In genomic region chr7:101128040-101128834, GRCh38 we compare ENCODE assay signal across 16 cellular contexts. TPM values are rescaled to one million over a fixed set of nuclear protein-coding genes. Genes with fewer than 3 reads are reported as not detected.
DNase-seq lines count a peak whose midpoint lies in the region; ATAC-seq, FAIRE-seq and TF ChIP-seq lines count a peak whose summit lies in the region.
"Had no signal": no experiment of that assay in that cellular context is flagged by ENCODE, and none has a peak within 500 bp of the region (broad histone marks: within the 10 kb centered on the region; RNA-seq: fewer than 3 reads in every experiment).

No MANE protein-coding gene starts in this region.

- BruUV-seq in IMR-90 (replicated peaks; lab: Mats Ljungman, UMichigan) = no TSS peak

- in situ Hi-C loops in IMR-90 (cut with MboI; ENCODE audit: low sequenced_read_pairs) = no loop called here

- peak overlapping the region; percentile 14 to 41; a peak in 2 of 4 replicates for H4K8ac ChIP-seq in IMR-90 (ENCODE audit: low read depth in 2 of 2, low read length in 2 of 2)

- H3K27me3 ChIP-seq in IMR-90 (ENCODE audit: control insufficient read depth, insufficient read depth, low read length) (no peaks in the 10 kb centered on the region), bronchial epithelial cell (ENCODE audit: control insufficient read depth, insufficient read depth, low read length) (no peaks in the 10 kb centered on the region), right lobe of liver (no peaks in the 10 kb centered on the region)
- H3K27me3 ChIP-seq: cardiac muscle cell, gastroesophageal sphincter had no signal

- no peak for FAIRE-seq in bronchial epithelial cell (lab: Jason Lieb, UNC)
- FAIRE-seq: TTC549 had no signal

- WGBS in IMR-90 (ENCODE audit: extremely low coverage in 2 of 2, insufficient read length in 1 of 2), 2 experiments = 67% methylated on average over 4 of the region's 14 CpGs; no CpG with 5 or more reads in 1 of the 2 experiments
- 47% methylated on average over 8 of the region's 14 CpGs for WGBS in right lobe of liver (ENCODE audit: insufficient coverage, low coverage, low lambda C conversion rate, missing lambda C conversion rate)

- peak overlapping the region; percentile 62 for H2BK120ac ChIP-seq in IMR-90 (ENCODE audit: low read depth, low read length)

- H3K4me3 ChIP-seq in AG04449 (ENCODE audit: low read depth, low read length) (peak overlapping the region; percentile 86), IMR-90 (ENCODE audit: insufficient read depth, low read depth, low read length) (peak overlapping the region; percentile 56), bronchial epithelial cell (ENCODE audit: low read depth, low read length) (peak overlapping the region; percentile 47), right lobe of liver (peak overlapping the region in 2 of 3 donors; percentile 36 to 42)
- H3K4me3 ChIP-seq: cardiac muscle cell had no signal

- H3K9me3 ChIP-seq in IMR-90 (ENCODE audit: control insufficient read depth, insufficient read depth, low read length) (no peaks in the 10 kb centered on the region), right lobe of liver (no peaks in the 10 kb centered on the region)
- H3K9me3 ChIP-seq: gastroesophageal sphincter had no signal

- peak overlapping the region; percentile 12 for H2AFZ ChIP-seq in IMR-90 (replicated peaks; ENCODE audit: low read length, poor library complexity)

- POLR2A ChIA-PET in AG04449 (lab: Yijun Ruan, JAX) = interaction anchor here (1.1 to 7.6 kb wide), 7 partner anchors 10 to 51 kb away, joined by 4 to 143 read pairs (median 42); no protein-coding TSS in a partner anchor
- POLR2A ChIA-PET in IMR-90 (lab: Charles Lee; ENCODE audit: unreplicated experiment) = interaction anchor here (0.6 to 0.8 kb wide), 3 partner anchors 10 to 40 kb away, joined by 3 to 4 read pairs (median 4); no protein-coding TSS in a partner anchor

- no peak for TF ChIP-seq RAD21 in IMR-90 (IDR thresholded peaks at IDR 0.05; ENCODE audit: low read length)

- peak overlapping the region; percentile 56 for H3K56ac ChIP-seq in IMR-90 (ENCODE audit: extremely low read depth, insufficient read depth, low read length)

- H2AK5ac ChIP-seq in IMR-90 (ENCODE audit: low read depth, low read length) = peak overlapping the region; percentile 75

- H3K4me2 ChIP-seq in IMR-90 (ENCODE audit: low read depth, low read length) = peak overlapping the region; percentile 72

- dilution Hi-C loops in IMR-90 (cut with HindIII; ENCODE audit: low sequenced_read_pairs, unreplicated experiment) = no loop called here

- no peak for DNase-seq in AG04449 (ENCODE audit: low read depth, low spot score)
- DNase-seq in IMR-90 = no peak
- no peak for DNase-seq in bronchial epithelial cell (ENCODE audit: low read depth)
- DNase-seq in right lobe of liver = no peak
- DNase-seq in stimulated activated CD4-positive, alpha-beta T cell treated with anti-CD3 and anti-CD28 coated beads, Interleukin-4, amount 100 ng/mL, for 4 hours = no peak
- DNase-seq: activated T-cell treated with anti-CD3 and anti-CD28 coated beads, Interleukin-2, amount 50 U/mL, for 4 hours; NCI-H1694 had no signal

- H4K91ac ChIP-seq in IMR-90 (ENCODE audit: insufficient read depth, low read depth, low read length) = peak overlapping the region; percentile 75

- H3K23ac ChIP-seq in IMR-90 (ENCODE audit: low read depth, low read length) = peak overlapping the region; percentile 55

- peaks cover 13% of the 10 kb centered on the region for H3K9me1 ChIP-seq in IMR-90 (ENCODE audit: insufficient read depth, low read length)

- H3K14ac ChIP-seq in IMR-90 (replicated peaks; ENCODE audit: low read depth, low read length) = peak overlapping the region; percentile 53

- peaks cover 22% of the 10 kb centered on the region for H3K4me1 ChIP-seq in IMR-90 (ENCODE audit: control insufficient read depth, insufficient read depth, low read length)
- peaks cover 0 to 46% (median 20%) of the 10 kb centered on the region in 4 donors for H3K4me1 ChIP-seq in right lobe of liver

- peaks cover 48% of the 10 kb centered on the region for H4K20me1 ChIP-seq in IMR-90 (ENCODE audit: insufficient read depth, low read length)

- peak overlapping the region; percentile 82 for H3K9ac ChIP-seq in IMR-90 (ENCODE audit: low read depth, low read length)

- H3K18ac ChIP-seq in IMR-90 (ENCODE audit: low read depth, low read length) = peak overlapping the region; percentile 68; the same call in 1 of the 2 replicates

- H3K4ac ChIP-seq in IMR-90 (ENCODE audit: low read depth, low read length) = peak overlapping the region; percentile 69

- CTCF ChIA-PET in AG04449 (lab: Yijun Ruan, JAX) (interaction anchor here (1.1 to 4.3 kb wide), 5 partner anchors 10 to 51 kb away, joined by 3 to 14 read pairs (median 6); no protein-coding TSS in a partner anchor), IMR-90 (lab: Yijun Ruan, JAX) (interaction anchor here (0.6 kb wide), 1 partner anchor 64 kb away, joined by 3 read pairs; no protein-coding TSS in a partner anchor)

- no peak overlapping the region; the same call in 2 of the 3 replicates for H2BK15ac ChIP-seq in IMR-90 (ENCODE audit: low read depth, low read length)

- peak overlapping the region; percentile 36 for H3K27ac ChIP-seq in IMR-90 (ENCODE audit: insufficient read depth, low read length)
- peak overlapping the region; percentile 70 to 95 (median 84) for H3K27ac ChIP-seq in right lobe of liver
- H3K27ac ChIP-seq: C4-2B, cardiac muscle cell had no signal

- ATAC-seq in IMR-90 (ENCODE audit: low read depth) (no peak), right lobe of liver (no peak), GM21737 (IDR thresholded peaks at IDR 0.05; ENCODE audit: unreplicated experiment) (no peak), GM19035 (IDR thresholded peaks at IDR 0.05; ENCODE audit: unreplicated experiment) (no peak), GM18909 (IDR thresholded peaks at IDR 0.05; ENCODE audit: poor library complexity, unreplicated experiment) (no peak)
- ATAC-seq: gastroesophageal sphincter, sciatic nerve had no signal

- peaks cover 12 to 68% of the 10 kb centered on the region in 2 experiments; a peak in 3 of 4 replicates for H3K79me1 ChIP-seq in IMR-90 (ENCODE audit: low read depth in 1 of 2, low read length in 2 of 2)

- intact Hi-C loops in IMR-90 (cut with micrococcal nuclease) = no loop called here
- intact Hi-C loops in right lobe of liver (cut with DNase I) = no loop called here

- TF ChIP-seq POLR2A in IMR-90 (IDR thresholded peaks at IDR 0.05; ENCODE audit: low read depth, low read length) (peak; percentile 67), right lobe of liver (IDR thresholded peaks at IDR 0.05) (peak; percentile 51)

- H3K36me3 ChIP-seq in IMR-90 (ENCODE audit: control insufficient read depth, insufficient read depth, low read length) (peaks cover 27% of the 10 kb centered on the region), bronchial epithelial cell (ENCODE audit: control insufficient read depth, insufficient read depth, low read length) (peaks cover 25% of the 10 kb centered on the region), right lobe of liver (peaks cover 0 to 14% (median 4%) of the 10 kb centered on the region in 4 donors)
- H3K36me3 ChIP-seq: cardiac muscle cell had no signal

- peak overlapping the region; percentile 80 for H2AK9ac ChIP-seq in IMR-90 (replicated peaks; ENCODE audit: low read depth, low read length, poor library complexity)

- TF ChIP-seq CTCF in AG04449 (IDR thresholded peaks at IDR 0.05; ENCODE audit: insufficient read depth, low read length, missing control alignments) = no peak
- no peak for TF ChIP-seq CTCF in IMR-90 (conservative IDR thresholded peaks at IDR 0.05; ENCODE audit: low read depth, low read length)
- TF ChIP-seq CTCF in bronchial epithelial cell (IDR thresholded peaks at IDR 0.05; ENCODE audit: insufficient read depth, low read length, severe bottlenecking) = no peak
- TF ChIP-seq CTCF in right lobe of liver (IDR thresholded peaks at IDR 0.05) = no peak

- no peak overlapping the region for H2BK20ac ChIP-seq in IMR-90 (ENCODE audit: low read depth, low read length)

- H2BK5ac ChIP-seq in IMR-90 (ENCODE audit: low read depth, low read length, poor library complexity, severe bottlenecking) = peak overlapping the region; percentile 46

- peak overlapping the region; percentile 34; the same call in 1 of the 2 replicates for H4K5ac ChIP-seq in IMR-90 (ENCODE audit: low read depth, low read length)

TF ChIP-seq in IMR-90, 13 proteins besides CTCF, POLR2A, EP300 and RAD21:
- TF ChIP-seq FOS (IDR thresholded peaks at IDR 0.05; ENCODE audit: low read depth, low read length) (no peak), CHD1 (IDR thresholded peaks at IDR 0.05; ENCODE audit: low read depth, low read length) (peak; percentile 26)

RNA-seq across cellular contexts. Expression of gene SERPINE1, which starts 1.3 kb away (rescaled TPM):
- total RNA-seq in IMR-90 (2012; rRNA removed) (1,441 and 1,485 TPM in 2 replicates), bronchial epithelial cell (20.6 and 54.2 TPM in 2 replicates), right lobe of liver (100 to 1,000 TPM in 3 of 6 experiments, 10 to 100 TPM in 2, 1 to 10 TPM in 1; 5.4 to 497 (median 98.6) TPM)
- 2,783 and 2,870 TPM in 2 replicates for polyA plus RNA-seq in IMR-90 (2012; rRNA removed)
- 1,325 and 1,597 TPM in 2 replicates for polyA plus RNA-seq in IMR-90 (2012; cell fraction: cytosol; rRNA removed)
- polyA plus RNA-seq in IMR-90 (2012; cell fraction: nucleus; rRNA removed; ENCODE audit: low replicate concordance) = 924 and 1,074 TPM in 2 replicates

RNA-seq across cellular contexts. Expression of gene AP1S1, which starts 26.0 kb away (rescaled TPM):
- total RNA-seq in IMR-90 (2012; rRNA removed) (233 and 295 TPM in 2 replicates), bronchial epithelial cell (176 and 192 TPM in 2 replicates), right lobe of liver (10 to 100 TPM; 24.0 to 56.5 (median 26.4) TPM)
- 178 and 187 TPM in 2 replicates for polyA plus RNA-seq in IMR-90 (2012; rRNA removed)
- 282 and 325 TPM in 2 replicates for polyA plus RNA-seq in IMR-90 (2012; cell fraction: cytosol; rRNA removed)
- 110 and 121 TPM in 2 replicates for polyA plus RNA-seq in IMR-90 (2012; cell fraction: nucleus; rRNA removed; ENCODE audit: low replicate concordance)

RNA-seq across cellular contexts. Expression of gene VGF, which starts 37.1 kb away (rescaled TPM):
- total RNA-seq in IMR-90 (2012; rRNA removed) = 0.18 and 0.28 TPM in 2 replicates
- polyA plus RNA-seq in IMR-90 (2012; rRNA removed) = 0.50 and 0.59 TPM in 2 replicates
- polyA plus RNA-seq in IMR-90 (2012; cell fraction: cytosol; rRNA removed) = 0.64 and 0.82 TPM in 2 replicates
- 0.36 and 0.83 TPM in 2 replicates for polyA plus RNA-seq in IMR-90 (2012; cell fraction: nucleus; rRNA removed; ENCODE audit: low replicate concordance)
- not detected in 2 replicates for total RNA-seq in bronchial epithelial cell
- total RNA-seq in right lobe of liver = not detected
- total RNA-seq: activated T-cell treated with anti-CD3 and anti-CD28 coated beads, Interleukin-2, amount 50 U/mL, for 4 hours; sciatic nerve had no signal

RNA-seq across cellular contexts. Expression of gene TRIM56, which starts 43.0 kb away (rescaled TPM):
- total RNA-seq in IMR-90 (2012; rRNA removed) (3.9 and 4.4 TPM in 2 replicates), bronchial epithelial cell (6.6 and 12.5 TPM in 2 replicates), right lobe of liver (10 to 100 TPM in 5 of 6 experiments, 1 to 10 TPM in 1; 9.2 to 19.7 (median 17.6) TPM)
- 4.7 and 5.9 TPM in 2 replicates for polyA plus RNA-seq in IMR-90 (2012; rRNA removed)
- polyA plus RNA-seq in IMR-90 (2012; cell fraction: cytosol; rRNA removed) = 2.7 and 2.9 TPM in 2 replicates
- 10.6 and 11.6 TPM in 2 replicates for polyA plus RNA-seq in IMR-90 (2012; cell fraction: nucleus; rRNA removed; ENCODE audit: low replicate concordance)

RNA-seq across cellular contexts. Expression of gene NAT16, which starts 51.9 kb away (rescaled TPM):
- total RNA-seq in IMR-90 (2012; rRNA removed) (not detected in 2 replicates), bronchial epithelial cell (not detected in 2 replicates), right lobe of liver (not detected)
- 0.03 and 0.05 TPM in 2 replicates for polyA plus RNA-seq in IMR-90 (2012; rRNA removed)
- polyA plus RNA-seq in IMR-90 (2012; cell fraction: cytosol; rRNA removed) = 0.02 and 0.04 TPM in 2 replicates
- polyA plus RNA-seq in IMR-90 (2012; cell fraction: nucleus; rRNA removed; ENCODE audit: low replicate concordance) = 0.25 and 0.53 TPM in 2 replicates
- total RNA-seq: activated T-cell treated with anti-CD3 and anti-CD28 coated beads, Interleukin-2, amount 50 U/mL, for 4 hours; gastroesophageal sphincter; mucosa of gallbladder; sciatic nerve had no signal
- polyA plus RNA-seq: cardiac muscle cell had no signal
